ENCODE assay signal across 8 cellular contexts in genomic region chr9:114898741-114899140, GRCh38. TPM values are rescaled to one million over a fixed set of nuclear protein-coding genes. Genes with fewer than 3 reads are reported as not detected.
DNase-seq lines count a peak whose midpoint lies in the region; ATAC-seq and TF ChIP-seq lines count a peak whose summit lies in the region.

No MANE protein-coding gene starts in this region.

- H3K36me3 ChIP-seq in gastroesophageal sphincter = no peaks in the 10 kb centered on the region

- peaks cover 4% of the 10 kb centered on the region for H3K27me3 ChIP-seq in gastroesophageal sphincter

- 62 to 75% methylated on average over 6 to 9 of the region's 9 CpGs for WGBS in gastroesophageal sphincter (ENCODE audit: low coverage in 1 of 2), 2 donors

- peak; percentile 97 to 98 for DNase-seq in Kasumi-1 (lab: John Stamatoyannopoulos, UW)
- DNase-seq in activated CD8-positive, alpha-beta memory T cell treated with anti-CD3 and anti-CD28 coated beads, Interleukin-2, amount 50 U/mL, for 1 hour (ENCODE audit: extremely low read depth) = peak; percentile 50
- peak; percentile 66 to 92 for DNase-seq in lung microvascular endothelial cell (ENCODE audit: low read depth in 2 of 2)
- DNase-seq in G401 (ENCODE audit: low spot score) = no peak
- no peak for DNase-seq in NCI-H2227 (lab: John Stamatoyannopoulos, UW; ENCODE audit: unreplicated experiment)
- DNase-seq in superior temporal gyrus (ENCODE audit: extremely low spot score) = no peak

- H3K4me1 ChIP-seq in gastroesophageal sphincter = peaks cover 0 to 13% (median 13%) of the 10 kb centered on the region in 3 donors

- in situ Hi-C loops in G401 (cut with HindIII; ENCODE audit: low sequenced_read_pairs) = no loop called here

- no peak for TF ChIP-seq EP300 in gastroesophageal sphincter (IDR thresholded peaks at IDR 0.05)

- no peak for TF ChIP-seq POLR2A in gastroesophageal sphincter (IDR thresholded peaks at IDR 0.05)

- ATAC-seq in GM19372 (IDR thresholded peaks at IDR 0.05; ENCODE audit: low read depth, unreplicated experiment) = peak; percentile 72
- ATAC-seq in gastroesophageal sphincter = no peak

- no peak overlapping the region for H3K4me3 ChIP-seq in gastroesophageal sphincter

- no peak overlapping the region for H3K27ac ChIP-seq in gastroesophageal sphincter

- H3K9me3 ChIP-seq in gastroesophageal sphincter = no peaks in the 10 kb centered on the region

- TF ChIP-seq CTCF in gastroesophageal sphincter (IDR thresholded peaks at IDR 0.05) = no peak

RNA-seq across cellular contexts. Expression of gene TNFSF8, which starts 31.6 kb away (rescaled TPM):
- total RNA-seq in lung microvascular endothelial cell (not detected in 2 replicates), gastroesophageal sphincter (1 to 10 TPM in 3 of 4 donors, under 1 TPM in 1; 0.54 to 3.9 (median 2.0) TPM)
- not detected in 2 replicates for total RNA-seq in G401 (2014; rRNA removed; shearing (Covaris generic))

Comparison
In these comparisons a context has a peak if more than half of its experiments do, and no peak if none do; other contexts are left out.
1. DNase-seq: peak in Kasumi-1 (2 of 2), activated CD8-positive, alpha-beta memory T cell treated with anti-CD3 and anti-CD28 coated beads, Interleukin-2, amount 50 U/mL, for 1 hour (single experiment) and lung microvascular endothelial cell (2 of 2); none in G401 (single experiment), NCI-H2227 (single experiment) and superior temporal gyrus (single experiment).